Comparison of ENCODE assay signal across 29 cellular contexts in genomic region chr9:15139467-15139866, GRCh38.
DNase-seq lines count a peak whose midpoint lies in the region; ATAC-seq and TF ChIP-seq lines count a peak whose summit lies in the region.
"Had no signal": no experiment of that assay in that cellular context is flagged by ENCODE, and none has a peak within 500 bp of the region (broad histone marks: within the 10 kb centered on the region; RNA-seq: fewer than 3 reads in every experiment).

No MANE protein-coding gene starts in this region.

- H3K4me3 Mint-ChIP-seq in chondrocyte (ENCODE audit: unreplicated experiment) (no peak overlapping the region), mesothelial cell of epicardium (no peak overlapping the region)
- H3K4me3 Mint-ChIP-seq: activated B cell treated with CpG ODN at 0.5 μM for 24 hours; activated naive CD8-positive, alpha-beta T cell treated with anti-CD3 and anti-CD28 coated beads, Interleukin-2, amount 50 U/mL, for 24 hours; activated T-cell treated with anti-CD3 and anti-CD28 coated beads, Interleukin-2, amount 50 U/mL, for 72 hours; B cell; CD8-positive, alpha-beta memory T cell; effector memory CD8-positive, alpha-beta T cell; naive thymus-derived CD8-positive, alpha-beta T cell; stimulated activated naive B cell treated with anti-CD40 and anti-IgM and Interleukin-4, amounts not matched to agents 10 μg/mL and 1 μg/mL and 100 μg/mL, for 72 hours; T-helper 2 cell treated with Interferon-gamma antibody and Interleukin-4, amounts not matched to agents 5 μg/mL and 100 μg/mL, for 36 hours had no signal

- H3K4me1 Mint-ChIP-seq in chondrocyte (ENCODE audit: low read depth) (peaks cover 17% of the 10 kb centered on the region), mesothelial cell of epicardium (peaks cover 22% of the 10 kb centered on the region)
- H3K4me1 Mint-ChIP-seq: B cell had no signal

- H3K27me3 ChIP-seq in A673 (replicated peaks; ENCODE audit: insufficient read depth, low read depth, low read length, poor library complexity) (no peaks in the 10 kb centered on the region), HUES6 (ENCODE audit: control insufficient read depth, insufficient read depth, low read length) (no peaks in the 10 kb centered on the region)

- CTCF ChIA-PET in A673 (lab: Charles Lee) = no interaction called here

- intact Hi-C loops in A673 (cut with micrococcal nuclease; ENCODE audit: unreplicated experiment) = loop anchor here (5.0 to 10.0 kb wide), 5 partner anchors 92 to 675 kb away; no protein-coding TSS in a partner anchor

- DNase-seq in A673 (ENCODE audit: low spot score) (peak; percentile 46), chondrocyte (ENCODE audit: low spot score) (no peak), mesothelial cell of epicardium (ENCODE audit: low spot score in 2 of 2, unreplicated experiment in 2 of 2) (no peak), KG1 (lab: John Stamatoyannopoulos, UW) (no peak), AG20443 (ENCODE audit: low spot score) (no peak)
- no peak for DNase-seq in activated CD8-positive, alpha-beta memory T cell treated with anti-CD3 and anti-CD28 coated beads for 24 hours
- DNase-seq: activated B cell treated with CpG ODN at 0.5 μM for 24 hours; activated CD4-positive, alpha-beta T cell treated with anti-CD3 and anti-CD28 coated beads, Interleukin-2, amount 50 U/mL, for 1 hour; activated naive CD8-positive, alpha-beta T cell treated with anti-CD3 and anti-CD28 coated beads, Interleukin-2, amount 50 U/mL, for 24 hours; activated T-cell treated with anti-CD3 and anti-CD28 coated beads, Interleukin-2, amount 50 U/mL, for 72 hours; CD8-positive, alpha-beta memory T cell; effector memory CD8-positive, alpha-beta T cell; EL; GOT3; head of caudate nucleus; Karpas-422; kidney glomerular epithelial cell; naive thymus-derived CD8-positive, alpha-beta T cell; NCI-H1436 treated with DMSO at 0.1 percent for 48 hours; NCI-H2107; NCI-H748 treated with DMSO at 0.1 percent for 48 hours; SHP77; stimulated activated naive B cell treated with anti-CD40 and anti-IgM and Interleukin-4, amounts not matched to agents 10 μg/mL and 1 μg/mL and 100 μg/mL, for 72 hours had no signal

- H3K36me3 Mint-ChIP-seq in chondrocyte (ENCODE audit: low read depth) (no peaks in the 10 kb centered on the region), mesothelial cell of epicardium (no peaks in the 10 kb centered on the region)
- H3K36me3 Mint-ChIP-seq: CD8-positive, alpha-beta memory T cell; naive thymus-derived CD8-positive, alpha-beta T cell; stimulated activated naive B cell treated with anti-CD40 and anti-IgM and Interleukin-4, amounts not matched to agents 10 μg/mL and 1 μg/mL and 100 μg/mL, for 72 hours had no signal

- no peak for TF ChIP-seq CTCF in A673 (conservative IDR thresholded peaks at IDR 0.05; ENCODE audit: low read depth, low read length)
- no peak for TF ChIP-seq CTCF in chondrocyte (IDR thresholded peaks at IDR 0.05)
- TF ChIP-seq CTCF in mesothelial cell of epicardium (IDR thresholded peaks at IDR 0.05; ENCODE audit: unreplicated experiment) = no peak

- no peak overlapping the region for H3K9ac ChIP-seq in HUES6 (ENCODE audit: low read length)

- BruUV-seq in A673 (replicated peaks; lab: Mats Ljungman, UMichigan) = no TSS peak

- H3K9me3 ChIP-seq in A673 (ENCODE audit: low read depth, low read length, poor library complexity, severe bottlenecking) (no peaks in the 10 kb centered on the region), HUES6 (ENCODE audit: control insufficient read depth, insufficient read depth, low read depth, low read length) (no peaks in the 10 kb centered on the region; the same call in 1 of the 2 replicates)

- ATAC-seq in GM18909 (IDR thresholded peaks at IDR 0.05; ENCODE audit: poor library complexity, unreplicated experiment) = no peak
- ATAC-seq: activated naive CD8-positive, alpha-beta T cell treated with anti-CD3 and anti-CD28 coated beads, Interleukin-2, amount 50 U/mL, for 24 hours; activated T-cell treated with anti-CD3 and anti-CD28 coated beads, Interleukin-2, amount 50 U/mL, for 72 hours; effector memory CD8-positive, alpha-beta T cell; HepG2; naive thymus-derived CD8-positive, alpha-beta T cell; Panc1; stimulated activated naive B cell treated with anti-CD40 and anti-IgM and Interleukin-4, amounts not matched to agents 10 μg/mL and 1 μg/mL and 100 μg/mL, for 72 hours had no signal

- H3K9me3 Mint-ChIP-seq in chondrocyte (ENCODE audit: low read depth) (no peaks in the 10 kb centered on the region), mesothelial cell of epicardium (no peaks in the 10 kb centered on the region)
- H3K9me3 Mint-ChIP-seq: activated B cell treated with CpG ODN at 0.5 μM for 24 hours; activated naive CD8-positive, alpha-beta T cell treated with anti-CD3 and anti-CD28 coated beads, Interleukin-2, amount 50 U/mL, for 24 hours; activated T-cell treated with anti-CD3 and anti-CD28 coated beads, Interleukin-2, amount 50 U/mL, for 72 hours; CD8-positive, alpha-beta memory T cell; effector memory CD8-positive, alpha-beta T cell; naive thymus-derived CD8-positive, alpha-beta T cell; stimulated activated naive B cell treated with anti-CD40 and anti-IgM and Interleukin-4, amounts not matched to agents 10 μg/mL and 1 μg/mL and 100 μg/mL, for 72 hours; T-helper 2 cell treated with Interferon-gamma antibody and Interleukin-4, amounts not matched to agents 5 μg/mL and 100 μg/mL, for 36 hours had no signal

- H3K27ac Mint-ChIP-seq in chondrocyte (ENCODE audit: unreplicated experiment) = peak overlapping the region; percentile 6
- peak overlapping the region; percentile 60 for H3K27ac Mint-ChIP-seq in mesothelial cell of epicardium
- H3K27ac Mint-ChIP-seq: activated B cell treated with CpG ODN at 0.5 μM for 24 hours; activated naive CD8-positive, alpha-beta T cell treated with anti-CD3 and anti-CD28 coated beads, Interleukin-2, amount 50 U/mL, for 24 hours; activated T-cell treated with anti-CD3 and anti-CD28 coated beads, Interleukin-2, amount 50 U/mL, for 72 hours; B cell; CD8-positive, alpha-beta memory T cell; effector memory CD8-positive, alpha-beta T cell; stimulated activated naive B cell treated with anti-CD40 and anti-IgM and Interleukin-4, amounts not matched to agents 10 μg/mL and 1 μg/mL and 100 μg/mL, for 72 hours; T-helper 2 cell treated with Interferon-gamma antibody and Interleukin-4, amounts not matched to agents 5 μg/mL and 100 μg/mL, for 36 hours had no signal

- H3K4me3 ChIP-seq in A673 (ENCODE audit: low read depth, low read length, poor library complexity, severe bottlenecking) (no peak overlapping the region), HUES6 (ENCODE audit: low read depth, low read length) (no peak overlapping the region)

- POLR2A ChIA-PET in A673 (lab: Charles Lee; ENCODE audit: low non-redundant PET) = no interaction called here

- H3K4me1 ChIP-seq in A673 (ENCODE audit: insufficient read depth, low read length, poor library complexity, severe bottlenecking) (peaks cover 5% of the 10 kb centered on the region), HUES6 (ENCODE audit: control insufficient read depth, insufficient read depth, low read length) (peaks cover 32% of the 10 kb centered on the region)

- no peaks in the 10 kb centered on the region for H3K27me3 Mint-ChIP-seq in chondrocyte (ENCODE audit: low read depth)
- H3K27me3 Mint-ChIP-seq in mesothelial cell of epicardium (ENCODE audit: low read depth) = no peaks in the 10 kb centered on the region

- H3K36me3 ChIP-seq in A673 (ENCODE audit: insufficient read depth, low read length, poor library complexity, severe bottlenecking) (no peaks in the 10 kb centered on the region), HUES6 (ENCODE audit: control insufficient read depth, insufficient read depth, low read length) (no peaks in the 10 kb centered on the region)

- H3K27ac ChIP-seq in A673 (ENCODE audit: low read depth, low read length, poor library complexity, severe bottlenecking) (no peak overlapping the region), HUES6 (ENCODE audit: low read depth, low read length) (peak overlapping the region; percentile 42; the same call in 1 of the 2 replicates)
